27 cellular contexts compared by ENCODE assay signal in the genomic region with DNA sequence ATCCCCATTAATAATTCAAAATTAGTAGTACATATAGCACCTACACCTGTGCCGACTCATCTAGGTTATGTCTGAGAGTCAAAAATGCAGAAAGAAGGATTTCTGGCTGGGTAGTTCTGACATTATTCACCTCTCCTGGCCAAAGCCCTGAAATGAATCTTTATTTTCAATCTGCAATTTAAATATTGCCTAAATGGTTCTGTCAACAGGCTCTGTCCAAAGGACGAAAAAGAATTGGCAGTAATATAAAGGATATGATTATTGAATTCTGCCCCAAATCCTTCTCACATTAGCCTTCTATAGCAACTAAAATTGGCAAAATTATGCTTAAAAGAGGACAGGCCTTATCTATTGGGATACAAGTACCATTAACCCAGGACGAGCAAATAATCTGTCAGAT.
"Had no signal": no experiment of that assay in that cellular context is flagged by ENCODE, and none has a peak within 500 bp of the region (broad histone marks: within the 10 kb centered on the region; RNA-seq: fewer than 3 reads in every experiment).

No MANE protein-coding gene starts in this region.

- H3K4me1 ChIP-seq: colonic mucosa, esophagus muscularis mucosa, esophagus squamous epithelium, foreskin keratinocyte, gastrocnemius medialis, gastroesophageal sphincter, heart left ventricle, heart right ventricle had no signal

- DNase-seq: colonic mucosa; cortex of kidney; dermis blood vessel endothelial cell; dorsolateral prefrontal cortex; effector CD4-positive, alpha-beta T cell; effector CD8-positive, alpha-beta T cell; effector memory CD4-positive, alpha-beta T cell; effector memory CD8-positive, alpha-beta T cell; endodermal cell; erythroblast; esophagus squamous epithelium; foreskin fibroblast; foreskin keratinocyte; foreskin melanocyte; gastrocnemius medialis; glutamatergic neuron; head of caudate nucleus; heart left ventricle; heart right ventricle had no signal

- ATAC-seq: effector memory CD8-positive, alpha-beta T cell; esophagus mucosa; foreskin keratinocyte; gastrocnemius medialis; gastroesophageal sphincter; heart left ventricle; heart right ventricle had no signal

- H3K9me3 ChIP-seq: colonic mucosa, esophagus muscularis mucosa, esophagus squamous epithelium, gastrocnemius medialis, gastroesophageal sphincter, heart left ventricle, heart right ventricle had no signal

- H3K36me3 ChIP-seq: colonic mucosa, esophagus muscularis mucosa, esophagus squamous epithelium, gastrocnemius medialis, gastroesophageal sphincter, heart left ventricle, heart right ventricle had no signal

- H3K27ac ChIP-seq: colonic mucosa, coronary artery, dorsolateral prefrontal cortex, epithelial cell of prostate, esophagus muscularis mucosa, esophagus squamous epithelium, foreskin keratinocyte, gastrocnemius medialis, gastroesophageal sphincter, heart left ventricle, heart right ventricle had no signal

- FAIRE-seq: endometrium, endothelial cell of umbilical vein, frontal cortex had no signal

- H3K4me3 ChIP-seq: colonic mucosa, coronary artery, dorsolateral prefrontal cortex, esophagus muscularis mucosa, esophagus squamous epithelium, gastrocnemius medialis, gastroesophageal sphincter, heart left ventricle, heart right ventricle had no signal

- H3K27me3 ChIP-seq: colonic mucosa, esophagus muscularis mucosa, esophagus squamous epithelium, foreskin keratinocyte, gastrocnemius medialis, gastroesophageal sphincter, heart left ventricle, heart right ventricle had no signal
